Comparison of ENCODE assay signal across 22 cellular contexts in genomic region chr20:57106692-57107091, GRCh38.
A peak's percentile ranks its signal among the peaks of the same experiment; 100 is the strongest.
DNase-seq lines count a peak whose midpoint lies in the region; ATAC-seq and TF ChIP-seq lines count a peak whose summit lies in the region.
"Had no signal": no experiment of that assay in that cellular context is flagged by ENCODE, and none has a peak within 500 bp of the region (broad histone marks: within the 10 kb centered on the region; RNA-seq: fewer than 3 reads in every experiment).

No MANE protein-coding gene starts in this region.

- no peak overlapping the region for H3K27ac ChIP-seq in Karpas-422 (ENCODE audit: low read length)
- H3K27ac ChIP-seq in OCI-LY7 (ENCODE audit: low read depth, low read length, poor library complexity, severe bottlenecking) = no peak overlapping the region
- H3K27ac ChIP-seq in breast epithelium = no peak overlapping the region
- H3K27ac ChIP-seq: BLaER1 treated with 17β-estradiol and CSF1 and Interleukin-3, amounts not matched to agents 10 nM and 100 nM; RWPE1 had no signal

- no TSS peak for BruUV-seq in OCI-LY7 (replicated peaks; lab: Mats Ljungman, UMichigan)

- no peak for TF ChIP-seq POLR2A in breast epithelium (IDR thresholded peaks at IDR 0.05)

- H3K79me2 ChIP-seq in Karpas-422 (ENCODE audit: low read length) (no peaks in the 10 kb centered on the region), OCI-LY7 (ENCODE audit: insufficient read depth, low read depth, low read length) (no peaks in the 10 kb centered on the region)

- H3K27ac Mint-ChIP-seq in stimulated activated naive B cell treated with anti-CD40 and anti-IgM and Interleukin-4, amounts not matched to agents 10 μg/mL and 1 μg/mL and 100 μg/mL, for 72 hours = peak overlapping the region; percentile 17
- H3K27ac Mint-ChIP-seq: CD8-positive, alpha-beta memory T cell had no signal

- peak overlapping the region; percentile 40 for H3K4me2 ChIP-seq in Karpas-422 (ENCODE audit: low read depth, low read length, poor library complexity, severe bottlenecking)
- H3K4me2 ChIP-seq in OCI-LY7 (ENCODE audit: low read length) = no peak overlapping the region

- H3K4me3 ChIP-seq in Karpas-422 (ENCODE audit: low read length) (peak overlapping the region; percentile 30; the same call in 1 of the 2 replicates), OCI-LY7 (ENCODE audit: low read depth, low read length, poor library complexity, severe bottlenecking) (no peak overlapping the region), breast epithelium (no peak overlapping the region)
- H3K4me3 ChIP-seq: BLaER1 treated with 17β-estradiol and CSF1 and Interleukin-3, amounts not matched to agents 10 nM and 100 nM had no signal

- peak; percentile 4 to 26 for DNase-seq in NOMO-1 (lab: John Stamatoyannopoulos, UW; ENCODE audit: unreplicated experiment in 2 of 2)
- no peak for DNase-seq in NOMO-1 treated with dmso at 0.1 percent for 144 hours (lab: John Stamatoyannopoulos, UW; ENCODE audit: unreplicated experiment)
- no peak for DNase-seq in Karpas-422
- no peak for DNase-seq in OCI-LY7 (ENCODE audit: low spot score)
- no peak for DNase-seq in stimulated activated naive B cell treated with anti-CD40 and anti-IgM and Interleukin-4, amounts not matched to agents 10 μg/mL and 1 μg/mL and 100 μg/mL, for 72 hours
- DNase-seq in C1 segment of cervical spinal cord (lab: John Stamatoyannopoulos, UW) = no peak
- no peak for DNase-seq in breast epithelium (ENCODE audit: low spot score in 2 of 2)
- DNase-seq in NCI-H526 treated with DMSO at 0.1 percent for 48 hours (lab: John Stamatoyannopoulos, UW) = no peak
- DNase-seq: 8988T; Calu3; CD8-positive, alpha-beta memory T cell; DMS153; NCI-H1436; NCI-H187 treated with DMSO at 0.1 percent for 48 hours; NCI-H226; NCI-H510A treated with DMSO at 0.1 percent for 48 hours; NCI-H774; SHP77 treated with DMSO at 0.1 percent for 48 hours; T1000 had no signal

- H3K4me1 ChIP-seq in Karpas-422 (ENCODE audit: low read length) (peaks cover 12% of the 10 kb centered on the region), OCI-LY7 (ENCODE audit: insufficient read depth, low read length, poor library complexity, severe bottlenecking) (no peaks in the 10 kb centered on the region), breast epithelium (no peaks in the 10 kb centered on the region)

- no peak for ATAC-seq in stimulated activated naive B cell treated with anti-CD40 and anti-IgM and Interleukin-4, amounts not matched to agents 10 μg/mL and 1 μg/mL and 100 μg/mL, for 72 hours (replicated peaks)
- ATAC-seq: SK-N-SH treated with all-trans-retinoic acid at 6 μM for 48 hours had no signal

- peaks cover 6 to 14% of the 10 kb centered on the region in 2 donors for H3K27me3 Mint-ChIP-seq in stimulated activated naive B cell treated with anti-CD40 and anti-IgM and Interleukin-4, amounts not matched to agents 10 μg/mL and 1 μg/mL and 100 μg/mL, for 72 hours

- H3K27me3 ChIP-seq in Karpas-422 (ENCODE audit: low read length) (no peaks in the 10 kb centered on the region), breast epithelium (no peaks in the 10 kb centered on the region)
- H3K27me3 ChIP-seq: BLaER1 treated with 17β-estradiol and CSF1 and Interleukin-3, amounts not matched to agents 10 nM and 100 nM had no signal

- POLR2A ChIA-PET in OCI-LY7 (lab: Charles Lee) = interaction anchor here (0.6 kb wide), 1 partner anchor 229 kb away, joined by 3 read pairs; no protein-coding TSS in a partner anchor

- intact Hi-C loops in OCI-LY7 (cut with micrococcal nuclease; ENCODE audit: unreplicated experiment) = no loop called here
- intact Hi-C loops in breast epithelium (cut with DNase I; ENCODE audit: low total_unique reads) = no loop called here

- H3K9me3 ChIP-seq in Karpas-422 (ENCODE audit: low read length) = no peaks in the 10 kb centered on the region
- no peaks in the 10 kb centered on the region for H3K9me3 ChIP-seq in OCI-LY7 (ENCODE audit: low read length)
- H3K9me3 ChIP-seq in breast epithelium = no peaks in the 10 kb centered on the region
- H3K9me3 ChIP-seq: BLaER1 treated with 17β-estradiol and CSF1 and Interleukin-3, amounts not matched to agents 10 nM and 100 nM had no signal

- H3K4me3 Mint-ChIP-seq in stimulated activated naive B cell treated with anti-CD40 and anti-IgM and Interleukin-4, amounts not matched to agents 10 μg/mL and 1 μg/mL and 100 μg/mL, for 72 hours = no peak overlapping the region
- H3K4me3 Mint-ChIP-seq: CD8-positive, alpha-beta memory T cell had no signal

- no peak overlapping the region for H3K9ac ChIP-seq in Karpas-422 (ENCODE audit: low read length)
- H3K9ac ChIP-seq: BLaER1 treated with 17β-estradiol and CSF1 and Interleukin-3, amounts not matched to agents 10 nM and 100 nM had no signal

- no peaks in the 10 kb centered on the region for H3K36me3 ChIP-seq in Karpas-422 (ENCODE audit: insufficient read depth, low read length)
- no peaks in the 10 kb centered on the region for H3K36me3 ChIP-seq in OCI-LY7 (ENCODE audit: insufficient read depth, low read length)
- no peaks in the 10 kb centered on the region for H3K36me3 ChIP-seq in breast epithelium
- H3K36me3 ChIP-seq: BLaER1 treated with 17β-estradiol and CSF1 and Interleukin-3, amounts not matched to agents 10 nM and 100 nM had no signal

- H2AFZ ChIP-seq in Karpas-422 (ENCODE audit: low read length) = peak overlapping the region; percentile 94; the same call in 1 of the 2 replicates
- 0 out of 2 replicates have a peak overlapping the region, but pooled peaks have one; percentile 7 for H2AFZ ChIP-seq in OCI-LY7 (ENCODE audit: low read length)

- H3K36me3 Mint-ChIP-seq in stimulated activated naive B cell treated with anti-CD40 and anti-IgM and Interleukin-4, amounts not matched to agents 10 μg/mL and 1 μg/mL and 100 μg/mL, for 72 hours = no peaks in the 10 kb centered on the region
- H3K36me3 Mint-ChIP-seq: CD8-positive, alpha-beta memory T cell had no signal

- no peaks in the 10 kb centered on the region for H3K9me2 ChIP-seq in Karpas-422 (replicated peaks; ENCODE audit: insufficient read depth, low read length)
- no peaks in the 10 kb centered on the region for H3K9me2 ChIP-seq in OCI-LY7 (ENCODE audit: insufficient read depth, low read length)

- H4K20me1 ChIP-seq in Karpas-422 (ENCODE audit: insufficient read depth, low read depth, low read length) (no peaks in the 10 kb centered on the region), OCI-LY7 (ENCODE audit: insufficient read depth, low read length) (no peaks in the 10 kb centered on the region)
- H4K20me1 ChIP-seq: BLaER1 treated with 17β-estradiol and CSF1 and Interleukin-3, amounts not matched to agents 10 nM and 100 nM had no signal

- no peak for TF ChIP-seq CTCF in OCI-LY7 (conservative IDR thresholded peaks at IDR 0.05; ENCODE audit: low read length)
- no peak for TF ChIP-seq CTCF in breast epithelium (IDR thresholded peaks at IDR 0.05)

- peaks cover 0 to 2% of the 10 kb centered on the region in 2 donors for H3K4me1 Mint-ChIP-seq in stimulated activated naive B cell treated with anti-CD40 and anti-IgM and Interleukin-4, amounts not matched to agents 10 μg/mL and 1 μg/mL and 100 μg/mL, for 72 hours
- H3K4me1 Mint-ChIP-seq: CD8-positive, alpha-beta memory T cell had no signal

- CTCF ChIA-PET in OCI-LY7 (lab: Charles Lee; ENCODE audit: unreplicated experiment) = no interaction called here

- H3K9me3 Mint-ChIP-seq in stimulated activated naive B cell treated with anti-CD40 and anti-IgM and Interleukin-4, amounts not matched to agents 10 μg/mL and 1 μg/mL and 100 μg/mL, for 72 hours = peaks cover 4% of the 10 kb centered on the region in 2 donors

Comparison
In these comparisons a context has a peak if more than half of its experiments do, and no peak if none do; other contexts are left out.
1. DNase-seq: peak in NOMO-1 (2 of 2); none in NOMO-1 treated with dmso at 0.1 percent for 144 hours (single experiment), Karpas-422 (single experiment), OCI-LY7 (single experiment), stimulated activated naive B cell treated with anti-CD40 and anti-IgM and Interleukin-4, amounts not matched to agents 10 μg/mL and 1 μg/mL and 100 μg/mL, for 72 hours (single experiment), C1 segment of cervical spinal cord (0 of 14), breast epithelium (0 of 2) and NCI-H526 treated with DMSO at 0.1 percent for 48 hours (single experiment).